1 cellular context compared by ENCODE assay signal in genomic region chr9:129182122-129182521, GRCh38.
TF ChIP-seq lines count a peak whose summit lies in the region.

No MANE protein-coding gene starts in this region.

TF ChIP-seq in HepG2, 621 proteins besides CTCF, POLR2A, EP300 and RAD21 (continued from another document):
- TF ChIP-seq THAP9 (CRISPR knock-in tag; IDR thresholded peaks at IDR 0.05; ENCODE audit: borderline replicate concordance) (no peak), NFKB2 (CRISPR knock-in tag; IDR thresholded peaks at IDR 0.05; ENCODE audit: borderline replicate concordance) (no peak), ASH2L (IDR thresholded peaks at IDR 0.05; ENCODE audit: insufficient read length, low read depth, low read length) (no peak), SMARCE1 (IDR thresholded peaks at IDR 0.05; ENCODE audit: borderline replicate concordance) (no peak), SAFB2 (CRISPR knock-in tag; IDR thresholded peaks at IDR 0.05; ENCODE audit: borderline replicate concordance, low read depth) (no peak), ADNP (CRISPR knock-in tag; IDR thresholded peaks at IDR 0.05) (no peak), NFATC3 (CRISPR knock-in tag; IDR thresholded peaks at IDR 0.05) (no peak), ETV6 (CRISPR knock-in tag; conservative IDR thresholded peaks at IDR 0.05) (no peak), MYC (CRISPR knock-in tag; IDR thresholded peaks at IDR 0.05; ENCODE audit: borderline replicate concordance) (no peak)
TF ChIP-seq in HepG2: peak in this region for 0.
